15 cellular contexts compared by ENCODE assay signal in genomic region chr16:85047867-85048455, GRCh38. TPM values are rescaled to one million over a fixed set of nuclear protein-coding genes. Genes with fewer than 3 reads are reported as not detected.
A peak's percentile ranks its signal among the peaks of the same experiment; 100 is the strongest.
DNase-seq lines count a peak whose midpoint lies in the region; ATAC-seq and TF ChIP-seq lines count a peak whose summit lies in the region.
"Had no signal": no experiment of that assay in that cellular context is flagged by ENCODE, and none has a peak within 500 bp of the region (broad histone marks: within the 10 kb centered on the region; RNA-seq: fewer than 3 reads in every experiment).

No MANE protein-coding gene starts in this region.

- H3K36me3 ChIP-seq in body of pancreas (replicated peaks in 1 of 2; ENCODE audit: insufficient read depth in 1 of 2, low read depth in 2 of 2): no peaks in the 10 kb centered on the region
- no peaks in the 10 kb centered on the region for H3K36me3 ChIP-seq in rectal smooth muscle tissue (ENCODE audit: control insufficient read depth, insufficient read depth, low read length)
- H3K36me3 ChIP-seq in H7 (replicated peaks; ENCODE audit: control insufficient read depth, insufficient read depth, low read length): no peaks in the 10 kb centered on the region
- H3K36me3 ChIP-seq: heart left ventricle had no signal

- TF ChIP-seq POLR2A in NB4 (IDR thresholded peaks at IDR 0.05; ENCODE audit: extremely low read depth, insufficient read length) (no peak), body of pancreas (IDR thresholded peaks at IDR 0.05) (no peak)

- H3K9ac ChIP-seq in rectal smooth muscle tissue (ENCODE audit: low read length): no peak overlapping the region

- no peak for ATAC-seq in activated CD4-positive, alpha-beta T cell treated with anti-CD3 and anti-CD28 coated beads for 36 hours
- no peak for ATAC-seq in body of pancreas
- ATAC-seq in HG03354 (IDR thresholded peaks at IDR 0.05; ENCODE audit: poor library complexity, severe bottlenecking, unreplicated experiment): no peak
- ATAC-seq: A549 had no signal

- POLR2A ChIA-PET in activated CD4-positive, alpha-beta T cell treated with anti-CD3 and anti-CD28 coated beads for 36 hours (lab: Charles Lee): interaction anchor here (1.1 kb wide), 1 partner anchor 21 kb away, joined by 3 read pairs; no protein-coding TSS in a partner anchor

- no peak for DNase-seq in activated CD4-positive, alpha-beta T cell treated with anti-CD3 and anti-CD28 coated beads for 36 hours
- no peak for DNase-seq in activated CD4-positive, alpha-beta T cell treated with anti-CD3 and anti-CD28 coated beads for 48 hours
- peak; percentile 73 for DNase-seq in NB4 (ENCODE audit: low read depth)
- no peak for DNase-seq in body of pancreas
- no peak for DNase-seq in foreskin fibroblast
- DNase-seq in H7: no peak
- DNase-seq: activated CD4-positive, alpha-beta T cell treated with anti-CD3 and anti-CD28 coated beads, Interleukin-2, amount 50 U/mL, for 48 hours; COR-L47; cortex of kidney; heart left ventricle; NCI-H2029 treated with DMSO at 0.1 percent for 48 hours had no signal

- H3K27me3 Mint-ChIP-seq in activated CD4-positive, alpha-beta T cell treated with anti-CD3 and anti-CD28 coated beads for 36 hours: no peaks in the 10 kb centered on the region

- H3K9me3 ChIP-seq in body of pancreas: no peaks in the 10 kb centered on the region
- H3K9me3 ChIP-seq: A549, heart left ventricle had no signal

- H3K27ac Mint-ChIP-seq in activated CD4-positive, alpha-beta T cell treated with anti-CD3 and anti-CD28 coated beads for 36 hours: peak overlapping the region; percentile 78

- H3K4me1 ChIP-seq in body of pancreas: peaks cover 28% of the 10 kb centered on the region
- H3K4me1 ChIP-seq in rectal smooth muscle tissue (ENCODE audit: control insufficient read depth, insufficient read depth, low read length): no peaks in the 10 kb centered on the region
- H3K4me1 ChIP-seq: A549 had no signal

- peak overlapping the region; percentile 43 for H3K4me3 Mint-ChIP-seq in activated CD4-positive, alpha-beta T cell treated with anti-CD3 and anti-CD28 coated beads for 36 hours

- H3K27me3 ChIP-seq in body of pancreas (no peaks in the 10 kb centered on the region), rectal smooth muscle tissue (ENCODE audit: control insufficient read depth, insufficient read depth, low read length) (no peaks in the 10 kb centered on the region), H7 (ENCODE audit: control insufficient read depth, insufficient read depth, low read length) (no peaks in the 10 kb centered on the region)
- H3K27me3 ChIP-seq: heart left ventricle had no signal

- WGBS in body of pancreas, 2 donors: 78 to 89% methylated on average over 11 of the region's 11 CpGs

- CTCF ChIA-PET in activated CD4-positive, alpha-beta T cell treated with anti-CD3 and anti-CD28 coated beads for 36 hours (lab: Charles Lee): interaction anchor here (0.7 to 1.7 kb wide), 2 partner anchors 8 to 67 kb away, joined by 3 to 8 read pairs; no protein-coding TSS in a partner anchor

- peaks cover 42% of the 10 kb centered on the region for H3K4me1 Mint-ChIP-seq in activated CD4-positive, alpha-beta T cell treated with anti-CD3 and anti-CD28 coated beads for 36 hours

- H3K36me3 Mint-ChIP-seq in activated CD4-positive, alpha-beta T cell treated with anti-CD3 and anti-CD28 coated beads for 36 hours (ENCODE audit: low read depth): peaks cover 2% of the 10 kb centered on the region

- no peaks in the 10 kb centered on the region for H3K9me3 Mint-ChIP-seq in activated CD4-positive, alpha-beta T cell treated with anti-CD3 and anti-CD28 coated beads for 36 hours (ENCODE audit: low read depth)

- intact Hi-C loops in activated CD4-positive, alpha-beta T cell treated with anti-CD3 and anti-CD28 coated beads for 36 hours (cut with DNase I, micrococcal nuclease): no loop called here
- intact Hi-C loops in body of pancreas (cut with DNase I): no loop called here

- no peak for TF ChIP-seq CTCF in NB4 (IDR thresholded peaks at IDR 0.05; ENCODE audit: low read depth, low read length)
- no peak for TF ChIP-seq CTCF in body of pancreas (IDR thresholded peaks at IDR 0.05)
- TF ChIP-seq CTCF in foreskin fibroblast (IDR thresholded peaks at IDR 0.05; ENCODE audit: low read depth, low read length): no peak

- H3K27ac ChIP-seq in body of pancreas (peak overlapping the region in 3 of 4 donors; percentile 40 to 61 (median 47)), rectal smooth muscle tissue (ENCODE audit: low read depth, low read length) (no peak overlapping the region)
- H3K27ac ChIP-seq: A549, RWPE1 had no signal

- no peak overlapping the region for H3K4me3 ChIP-seq in NB4 (ENCODE audit: low read depth, low read length)
- H3K4me3 ChIP-seq in body of pancreas: no peak overlapping the region
- H3K4me3 ChIP-seq in rectal smooth muscle tissue (ENCODE audit: low read length): peak overlapping the region; percentile 33
- no peak overlapping the region for H3K4me3 ChIP-seq in foreskin fibroblast (ENCODE audit: low read depth in 1 of 2, low read length in 2 of 2)
- H3K4me3 ChIP-seq in H7 (ENCODE audit: insufficient read depth, low read depth, low read length): no peak overlapping the region
- H3K4me3 ChIP-seq: A549, heart left ventricle had no signal

RNA-seq across cellular contexts. Expression of gene KIAA0513, which starts 20.4 kb away (rescaled TPM):
- 10 to 100 TPM in 1 of 2 experiments, 1 to 10 TPM in 1; 9.6 to 10.4 TPM for total RNA-seq in activated CD4-positive, alpha-beta T cell treated with anti-CD3 and anti-CD28 coated beads for 36 hours
- total RNA-seq in body of pancreas: 10 to 100 TPM; 23.1 to 71.9 TPM
- total RNA-seq in H7 (2014; rRNA removed; shearing (Covaris generic)): 5.1 and 11.7 TPM in 2 replicates

RNA-seq across cellular contexts. Expression of gene ZDHHC7, which starts 36.6 kb away (rescaled TPM):
- 10 to 100 TPM; 25.1 to 27.8 TPM for total RNA-seq in activated CD4-positive, alpha-beta T cell treated with anti-CD3 and anti-CD28 coated beads for 36 hours
- 10 to 100 TPM; 17.5 to 39.2 TPM for total RNA-seq in body of pancreas
- 56.9 and 60.7 TPM in 2 replicates for total RNA-seq in H7 (2014; rRNA removed; shearing (Covaris generic))
